In genomic region chr10:8050561-8051108, GRCh38 we compare ENCODE assay signal across 8 cellular contexts. TPM values are rescaled to one million over a fixed set of nuclear protein-coding genes. Genes with fewer than 3 reads are reported as not detected.
A peak's percentile ranks its signal among the peaks of the same experiment; 100 is the strongest.
DNase-seq lines count a peak whose midpoint lies in the region; ATAC-seq and TF ChIP-seq lines count a peak whose summit lies in the region.

No MANE protein-coding gene starts in this region.

- intact Hi-C loops in left ventricle myocardium inferior (cut with micrococcal nuclease), result no loop called here

- peak overlapping the region in 1 of 3 donors; percentile 16 for H3K9ac ChIP-seq in skeletal muscle tissue (ENCODE audit: low read depth in 1 of 3, low read length in 3 of 3)

- H3K9me3 ChIP-seq in HAP-1 (no peaks in the 10 kb centered on the region), WERI-Rb-1 (ENCODE audit: severe bottlenecking) (peaks cover 4% of the 10 kb centered on the region), left ventricle myocardium inferior (replicated peaks) (no peaks in the 10 kb centered on the region), skeletal muscle tissue (ENCODE audit: control insufficient read depth in 3 of 3, low read length in 3 of 3) (no peaks in the 10 kb centered on the region)

- peak overlapping the region; percentile 32 for H3K4me3 ChIP-seq in HAP-1
- peak overlapping the region; percentile 14; the same call in 1 of the 2 replicates for H3K4me3 ChIP-seq in WERI-Rb-1 (ENCODE audit: low read depth, low read length)
- H3K4me3 ChIP-seq in left ventricle myocardium inferior, result peak overlapping the region; percentile 67
- peak overlapping the region in 2 of 3 donors; percentile 56 for H3K4me3 ChIP-seq in skeletal muscle tissue (ENCODE audit: low read length in 3 of 3)

- peak; percentile 37 to 79 for DNase-seq in HAP-1 (ENCODE audit: low spot score in 2 of 2)
- no peak for DNase-seq in WERI-Rb-1
- no peak for DNase-seq in left ventricle myocardium inferior

- no peaks in the 10 kb centered on the region for H3K36me3 ChIP-seq in HAP-1 (replicated peaks)
- no peaks in the 10 kb centered on the region for H3K36me3 ChIP-seq in WERI-Rb-1
- no peaks in the 10 kb centered on the region for H3K36me3 ChIP-seq in left ventricle myocardium inferior
- no peaks in the 10 kb centered on the region for H3K36me3 ChIP-seq in skeletal muscle tissue (ENCODE audit: control insufficient read depth in 3 of 3, insufficient read depth in 3 of 3, low read length in 3 of 3)

- H3K27me3 ChIP-seq in HAP-1 (ENCODE audit: low read depth) (no peaks in the 10 kb centered on the region), WERI-Rb-1 (ENCODE audit: insufficient read depth, low read depth, severe bottlenecking) (peaks cover 88% of the 10 kb centered on the region), left ventricle myocardium inferior (ENCODE audit: low read depth) (peaks cover 100% of the 10 kb centered on the region), skeletal muscle tissue (ENCODE audit: control insufficient read depth in 3 of 3, insufficient read depth in 3 of 3, low read length in 3 of 3) (peaks cover 81 to 93% (median 93%) of the 10 kb centered on the region in 3 donors)

- no peak for TF ChIP-seq CTCF in WERI-Rb-1 (IDR thresholded peaks at IDR 0.05; ENCODE audit: low read depth, low read length)
- TF ChIP-seq CTCF in left ventricle myocardium inferior (IDR thresholded peaks at IDR 0.05; ENCODE audit: borderline replicate concordance), result no peak

- ATAC-seq in GM18517 (IDR thresholded peaks at IDR 0.05; ENCODE audit: unreplicated experiment) (no peak), HG03571 (IDR thresholded peaks at IDR 0.05; ENCODE audit: unreplicated experiment) (no peak), GM18868 (IDR thresholded peaks at IDR 0.05; ENCODE audit: unreplicated experiment) (no peak), HG03108 (IDR thresholded peaks at IDR 0.05; ENCODE audit: unreplicated experiment) (no peak)

- H3K27ac ChIP-seq in WERI-Rb-1, result no peak overlapping the region
- peak overlapping the region; percentile 60 for H3K27ac ChIP-seq in left ventricle myocardium inferior (replicated peaks)
- no peak overlapping the region for H3K27ac ChIP-seq in skeletal muscle tissue (ENCODE audit: low read depth, low read length)

- in situ Hi-C loops in HAP-1 (cut with MboI; ENCODE audit: low sequenced_read_pairs), result no loop called here

- H3K4me1 ChIP-seq in HAP-1, result peaks cover 22% of the 10 kb centered on the region
- peaks cover 78% of the 10 kb centered on the region for H3K4me1 ChIP-seq in left ventricle myocardium inferior
- peaks cover 26 to 46% (median 35%) of the 10 kb centered on the region in 3 donors for H3K4me1 ChIP-seq in skeletal muscle tissue (ENCODE audit: control insufficient read depth in 3 of 3, insufficient read depth in 3 of 3, low read length in 3 of 3)

RNA-seq across cellular contexts. Expression of gene GATA3, which starts 3.9 kb away (rescaled TPM):
- total RNA-seq in left ventricle myocardium inferior (1.4 TPM), skeletal muscle tissue (0.52 TPM)

Comparison
In these comparisons a context has a peak if more than half of its experiments do, and no peak if none do; other contexts are left out.
1. DNase-seq: peak in HAP-1 (2 of 2); none in WERI-Rb-1 (single experiment) and left ventricle myocardium inferior (single experiment).
2. H3K4me3 ChIP-seq: peak in every context shown above with its lines; median percentile 67 in left ventricle myocardium inferior; 56 in skeletal muscle tissue; 32 in HAP-1; 14 in WERI-Rb-1.